8 cellular contexts compared by ENCODE assay signal in the genomic region with DNA sequence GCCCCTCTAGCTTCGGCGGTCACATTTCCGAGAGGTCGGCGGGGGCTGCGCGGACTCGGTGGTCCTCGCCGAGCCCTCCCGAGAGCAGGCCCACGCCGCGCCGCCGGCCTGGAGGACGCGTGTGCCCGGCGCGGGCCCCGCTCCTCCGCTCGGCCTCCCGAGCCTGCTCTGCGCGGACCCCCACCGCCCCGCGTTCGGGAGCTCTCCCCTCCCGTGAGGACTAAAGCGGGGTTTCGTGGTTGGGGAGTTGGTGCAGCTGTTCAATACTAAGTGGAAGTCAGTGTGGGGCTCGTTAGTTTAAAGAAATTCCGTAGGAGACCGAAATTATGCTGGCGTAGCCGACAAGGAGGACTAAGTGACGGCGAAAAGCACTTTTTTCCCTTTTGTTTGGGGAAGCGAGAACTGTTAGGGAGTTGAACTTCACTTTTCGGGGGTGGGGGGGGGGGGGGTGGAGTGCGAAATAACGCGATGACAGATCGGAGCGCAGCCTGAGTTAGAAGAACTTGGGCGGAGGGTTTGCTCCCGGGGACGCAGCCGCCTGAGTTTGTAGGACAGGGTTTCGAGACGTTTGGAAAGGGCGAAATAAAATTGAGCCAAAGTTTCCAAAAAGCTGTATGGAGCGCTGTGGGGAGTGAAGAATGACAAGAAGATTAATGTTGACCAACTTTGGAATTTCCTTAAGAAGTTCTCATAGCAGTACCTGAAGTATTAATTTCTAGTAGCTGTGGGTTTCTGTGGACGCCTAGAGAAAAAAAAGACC. TPM values are rescaled to one million over a fixed set of nuclear protein-coding genes. Genes with fewer than 3 reads are reported as not detected.
A peak's percentile ranks its signal among the peaks of the same experiment; 100 is the strongest.
DNase-seq lines count a peak whose midpoint lies in the region; ATAC-seq, FAIRE-seq and TF ChIP-seq lines count a peak whose summit lies in the region.

No MANE protein-coding gene starts in this region.

- H3K27me3 ChIP-seq in GM06990 (replicated peaks; ENCODE audit: control insufficient read depth, insufficient read depth, low read length) (no peaks in the 10 kb centered on the region), bronchial epithelial cell (ENCODE audit: control insufficient read depth, insufficient read depth, low read length) (no peaks in the 10 kb centered on the region)

- TF ChIP-seq CTCF in GM06990 (IDR thresholded peaks at IDR 0.05; ENCODE audit: insufficient read depth, low read length, poor library complexity, severe bottlenecking): no peak
- TF ChIP-seq CTCF in bronchial epithelial cell (IDR thresholded peaks at IDR 0.05; ENCODE audit: insufficient read depth, low read length, severe bottlenecking): no peak

- H3K36me3 ChIP-seq in GM06990 (ENCODE audit: control insufficient read depth, insufficient read depth, low read length) (no peaks in the 10 kb centered on the region), bronchial epithelial cell (ENCODE audit: control insufficient read depth, insufficient read depth, low read length) (no peaks in the 10 kb centered on the region)

- H3K9me3 Mint-ChIP-seq in T-helper 1 cell treated with Interleukin-12 subunit alpha and Interleukin-12 subunit beta and Interleukin-4 antibody, amounts not matched to agents 30 μg/mL and 1 μg/mL, for 36 hours: no peaks in the 10 kb centered on the region

- peaks cover 45% of the 10 kb centered on the region for H3K4me1 Mint-ChIP-seq in T-helper 1 cell treated with Interleukin-12 subunit alpha and Interleukin-12 subunit beta and Interleukin-4 antibody, amounts not matched to agents 30 μg/mL and 1 μg/mL, for 36 hours (ENCODE audit: low read depth)

- ATAC-seq in HG03460 (IDR thresholded peaks at IDR 0.05; ENCODE audit: unreplicated experiment) (peak; percentile 7), GM18498 (IDR thresholded peaks at IDR 0.05; ENCODE audit: unreplicated experiment) (no peak)

- peak overlapping the region; percentile 97 for H3K27ac Mint-ChIP-seq in T-helper 1 cell treated with Interleukin-12 subunit alpha and Interleukin-12 subunit beta and Interleukin-4 antibody, amounts not matched to agents 30 μg/mL and 1 μg/mL, for 36 hours

- FAIRE-seq in bronchial epithelial cell (lab: Jason Lieb, UNC): no peak

- H3K36me3 Mint-ChIP-seq in T-helper 1 cell treated with Interleukin-12 subunit alpha and Interleukin-12 subunit beta and Interleukin-4 antibody, amounts not matched to agents 30 μg/mL and 1 μg/mL, for 36 hours (ENCODE audit: low read depth): peaks cover 4% of the 10 kb centered on the region

- peak overlapping the region; percentile 92 for H3K4me3 ChIP-seq in GM06990 (replicated peaks; ENCODE audit: low read depth, low read length)
- H3K4me3 ChIP-seq in bronchial epithelial cell (ENCODE audit: low read depth, low read length): peak overlapping the region; percentile 89

- DNase-seq in GM06990 (ENCODE audit: extremely low read depth, insufficient read length) (peak; percentile 73), bronchial epithelial cell (ENCODE audit: low read depth) (peak; percentile 50), kidney tubule cell (ENCODE audit: low spot score) (peak; percentile 59), NK-92 (lab: John Stamatoyannopoulos, UW; ENCODE audit: unreplicated experiment) (no peak)
- DNase-seq in stimulated activated CD8-positive, alpha-beta memory T cell treated with anti-CD3 and anti-CD28 coated beads, Interleukin-12 subunit alpha, Interleukin-12 subunit beta, amount 100 ng/mL, for 4 hours (ENCODE audit: low read depth): peak; percentile 13

- peaks cover 10% of the 10 kb centered on the region for H3K27me3 Mint-ChIP-seq in T-helper 1 cell treated with Interleukin-12 subunit alpha and Interleukin-12 subunit beta and Interleukin-4 antibody, amounts not matched to agents 30 μg/mL and 1 μg/mL, for 36 hours (ENCODE audit: low read depth)

- H3K4me3 Mint-ChIP-seq in T-helper 1 cell treated with Interleukin-12 subunit alpha and Interleukin-12 subunit beta and Interleukin-4 antibody, amounts not matched to agents 30 μg/mL and 1 μg/mL, for 36 hours: peak overlapping the region; percentile 97

RNA-seq across cellular contexts. Expression of gene QKI, which starts 1.3 kb away (rescaled TPM):
- 51.1 and 67.2 TPM in 2 replicates for total RNA-seq in bronchial epithelial cell
